In genomic region chr17:5587431-5588032, GRCh38 we compare ENCODE assay signal across 9 cellular contexts. TPM values are rescaled to one million over a fixed set of nuclear protein-coding genes. Genes with fewer than 3 reads are reported as not detected.
DNase-seq lines count a peak whose midpoint lies in the region; ATAC-seq and TF ChIP-seq lines count a peak whose summit lies in the region.
"Had no signal": no experiment of that assay in that cellular context is flagged by ENCODE, and none has a peak within 500 bp of the region (broad histone marks: within the 10 kb centered on the region; RNA-seq: fewer than 3 reads in every experiment).

No MANE protein-coding gene starts in this region.

- H3K4me3 Mint-ChIP-seq in GM23338 = no peak overlapping the region
- no peak overlapping the region for H3K4me3 Mint-ChIP-seq in activated CD4-positive, alpha-beta memory T cell treated with anti-CD3 and anti-CD28 coated beads for 36 hours
- no peak overlapping the region for H3K4me3 Mint-ChIP-seq in neural progenitor cell

- DNase-seq in CD1c-positive myeloid dendritic cell (ENCODE audit: extremely low spot score) (peak; percentile 87), GM23338 (ENCODE audit: low spot score) (peak; percentile 86), NCI-H446 (lab: John Stamatoyannopoulos, UW) (peak; percentile 78 to 86), esophagus muscularis mucosa (ENCODE audit: extremely low spot score) (peak; percentile 86), neural progenitor cell (ENCODE audit: low spot score) (peak; percentile 85)
- peak; percentile 45 for DNase-seq in activated CD4-positive, alpha-beta memory T cell treated with anti-CD3 and anti-CD28 coated beads for 36 hours

- peak; percentile 73 for ATAC-seq in GM23338
- no peak for ATAC-seq in GM19035 (IDR thresholded peaks at IDR 0.05; ENCODE audit: unreplicated experiment)
- ATAC-seq in GM21423 (IDR thresholded peaks at IDR 0.05; ENCODE audit: unreplicated experiment) = no peak

- POLR2A ChIA-PET in activated CD4-positive, alpha-beta memory T cell treated with anti-CD3 and anti-CD28 coated beads for 36 hours (lab: Charles Lee) = no interaction called here

- TF ChIP-seq EP300 in esophagus muscularis mucosa (IDR thresholded peaks at IDR 0.05) = no peak

- TF ChIP-seq CTCF in GM23338 (conservative IDR thresholded peaks at IDR 0.05; ENCODE audit: low read depth in 2 of 2) (peak; percentile 92 to 94), esophagus muscularis mucosa (IDR thresholded peaks at IDR 0.05) (peak; percentile 88 to 92 (median 89)), neural progenitor cell (IDR thresholded peaks at IDR 0.05) (peak; percentile 97)

- H3K27ac ChIP-seq in GM23338 (ENCODE audit: low read depth) (no peak overlapping the region), esophagus muscularis mucosa (replicated peaks in 1 of 4) (no peak overlapping the region), neural progenitor cell (no peak overlapping the region)
- H3K27ac ChIP-seq: SK-N-MC had no signal

- peaks cover 6% of the 10 kb centered on the region for H3K4me1 Mint-ChIP-seq in GM23338
- peaks cover 37% of the 10 kb centered on the region for H3K4me1 Mint-ChIP-seq in activated CD4-positive, alpha-beta memory T cell treated with anti-CD3 and anti-CD28 coated beads for 36 hours (ENCODE audit: low read depth)
- H3K4me1 Mint-ChIP-seq in neural progenitor cell = peaks cover 16% of the 10 kb centered on the region

- CTCF ChIA-PET in activated CD4-positive, alpha-beta memory T cell treated with anti-CD3 and anti-CD28 coated beads for 36 hours (lab: Charles Lee) = interaction anchor here (0.6 to 2.0 kb wide), 11 partner anchors 9 to 855 kb away, joined by 3 to 54 read pairs (median 3); partner anchors contain the start of gene AIPL1

- H3K4me1 ChIP-seq in GM23338 (ENCODE audit: insufficient read depth) = 0 out of 2 replicates have a peak, but pooled peaks cover 4% of the 10 kb centered on the region
- peaks cover 27 to 35% (median 30%) of the 10 kb centered on the region in 4 donors for H3K4me1 ChIP-seq in esophagus muscularis mucosa
- no peaks in the 10 kb centered on the region for H3K4me1 ChIP-seq in neural progenitor cell

- H3K4me3 ChIP-seq in GM23338 = no peak overlapping the region
- H3K4me3 ChIP-seq in esophagus muscularis mucosa = no peak overlapping the region
- H3K4me3 ChIP-seq in neural progenitor cell = no peak overlapping the region
- H3K4me3 ChIP-seq: SK-N-MC had no signal

- no peaks in the 10 kb centered on the region for H4K20me1 ChIP-seq in GM23338 (replicated peaks; ENCODE audit: insufficient read depth)
- H4K20me1 ChIP-seq in neural progenitor cell (ENCODE audit: low read depth) = no peaks in the 10 kb centered on the region

- TF ChIP-seq POLR2A in esophagus muscularis mucosa (IDR thresholded peaks at IDR 0.05; ENCODE audit: low read depth) = no peak

- H2AFZ ChIP-seq in GM23338 = peak overlapping the region; percentile 1; the same call in 1 of the 2 replicates
- peak overlapping the region; percentile 27 for H2AFZ ChIP-seq in neural progenitor cell (replicated peaks)

- H3K9me3 ChIP-seq in esophagus muscularis mucosa (no peaks in the 10 kb centered on the region), neural progenitor cell (ENCODE audit: low read depth) (no peaks in the 10 kb centered on the region)

- H3K9ac ChIP-seq in neural progenitor cell = no peak overlapping the region

- H3K36me3 ChIP-seq in GM23338 (ENCODE audit: insufficient read depth) (no peaks in the 10 kb centered on the region), esophagus muscularis mucosa (no peaks in the 10 kb centered on the region), neural progenitor cell (no peaks in the 10 kb centered on the region)

- no peaks in the 10 kb centered on the region for H3K79me2 ChIP-seq in GM23338 (replicated peaks; ENCODE audit: insufficient read depth)
- no peaks in the 10 kb centered on the region for H3K79me2 ChIP-seq in neural progenitor cell (ENCODE audit: low read depth)

- intact Hi-C loops in activated CD4-positive, alpha-beta memory T cell treated with anti-CD3 and anti-CD28 coated beads for 36 hours (cut with micrococcal nuclease) = loop anchor here (1.0 to 10.0 kb wide), 4 partner anchors 120 to 1427 kb away; partner anchors contain the start of genes RNASEK and WSCD1
- intact Hi-C loops in esophagus muscularis mucosa (cut with DNase I) = loop anchor here (1.0 kb wide), 1 partner anchor 835 kb away; no protein-coding TSS in a partner anchor

- H3K27ac Mint-ChIP-seq in GM23338 (no peak overlapping the region), neural progenitor cell (peak overlapping the region; percentile 52)
- H3K27ac Mint-ChIP-seq in activated CD4-positive, alpha-beta memory T cell treated with anti-CD3 and anti-CD28 coated beads for 36 hours = peak overlapping the region; percentile 15

- H3K9me3 Mint-ChIP-seq in GM23338 = no peaks in the 10 kb centered on the region
- no peaks in the 10 kb centered on the region for H3K9me3 Mint-ChIP-seq in activated CD4-positive, alpha-beta memory T cell treated with anti-CD3 and anti-CD28 coated beads for 36 hours
- H3K9me3 Mint-ChIP-seq in neural progenitor cell = no peaks in the 10 kb centered on the region

- no peaks in the 10 kb centered on the region for H3K9me2 ChIP-seq in GM23338 (ENCODE audit: insufficient read depth)

- H3K4me2 ChIP-seq in GM23338 (no peak overlapping the region), neural progenitor cell (no peak overlapping the region)

- H3K27me3 Mint-ChIP-seq in GM23338 (ENCODE audit: insufficient read depth, low read depth, poor library complexity) (peaks cover 2% of the 10 kb centered on the region), neural progenitor cell (ENCODE audit: insufficient read depth, low read depth) (peaks cover 10% of the 10 kb centered on the region)
- H3K27me3 Mint-ChIP-seq in activated CD4-positive, alpha-beta memory T cell treated with anti-CD3 and anti-CD28 coated beads for 36 hours = peaks cover 1% of the 10 kb centered on the region

- H3K36me3 Mint-ChIP-seq in GM23338 (ENCODE audit: low read depth) (no peaks in the 10 kb centered on the region), neural progenitor cell (no peaks in the 10 kb centered on the region)
- H3K36me3 Mint-ChIP-seq in activated CD4-positive, alpha-beta memory T cell treated with anti-CD3 and anti-CD28 coated beads for 36 hours = peaks cover 9% of the 10 kb centered on the region

- 42% methylated on average over 6 of the region's 6 CpGs for WGBS in esophagus muscularis mucosa

- H3K27me3 ChIP-seq in GM23338 (ENCODE audit: insufficient read depth) = no peaks in the 10 kb centered on the region
- H3K27me3 ChIP-seq in esophagus muscularis mucosa = peaks cover 0 to 17% (median 4%) of the 10 kb centered on the region in 4 donors
- no peaks in the 10 kb centered on the region for H3K27me3 ChIP-seq in neural progenitor cell

- H3F3A ChIP-seq in GM23338 (replicated peaks; ENCODE audit: low read depth) (no peaks in the 10 kb centered on the region), neural progenitor cell (ENCODE audit: low read depth) (no peaks in the 10 kb centered on the region)

TF ChIP-seq in GM23338, 12 proteins besides CTCF, POLR2A, EP300 and RAD21 (continues in another document):
- TF ChIP-seq EZH2phosphoT487 (IDR thresholded peaks at IDR 0.05; ENCODE audit: unreplicated experiment) (no peak), JUNB (IDR thresholded peaks at IDR 0.05; ENCODE audit: unreplicated experiment) (no peak), REST (IDR thresholded peaks at IDR 0.05; ENCODE audit: unreplicated experiment) (no peak)

RNA-seq across cellular contexts. Expression of gene NLRP1, which starts 3.2 kb away (rescaled TPM):
- 10.3 and 16.2 TPM in 2 replicates for total RNA-seq in GM23338 (2014; rRNA removed; shearing (Covaris generic))
- polyA plus RNA-seq in GM23338 (2016; fragmentation: Nextera tagmentation; extraction: Ambion mirVana) = 7.6 and 8.9 TPM in 2 replicates
- total RNA-seq in activated CD4-positive, alpha-beta memory T cell treated with anti-CD3 and anti-CD28 coated beads for 36 hours = 10 to 100 TPM; 39.9 to 45.0 TPM
- total RNA-seq in esophagus muscularis mucosa = 10 to 100 TPM; 15.4 to 19.5 (median 18.0) TPM
- 29.3 and 88.3 TPM in 2 replicates for total RNA-seq in neural progenitor cell (ENCODE audit: low replicate concordance)
